29 cellular contexts compared by ENCODE assay signal in the genomic region with DNA sequence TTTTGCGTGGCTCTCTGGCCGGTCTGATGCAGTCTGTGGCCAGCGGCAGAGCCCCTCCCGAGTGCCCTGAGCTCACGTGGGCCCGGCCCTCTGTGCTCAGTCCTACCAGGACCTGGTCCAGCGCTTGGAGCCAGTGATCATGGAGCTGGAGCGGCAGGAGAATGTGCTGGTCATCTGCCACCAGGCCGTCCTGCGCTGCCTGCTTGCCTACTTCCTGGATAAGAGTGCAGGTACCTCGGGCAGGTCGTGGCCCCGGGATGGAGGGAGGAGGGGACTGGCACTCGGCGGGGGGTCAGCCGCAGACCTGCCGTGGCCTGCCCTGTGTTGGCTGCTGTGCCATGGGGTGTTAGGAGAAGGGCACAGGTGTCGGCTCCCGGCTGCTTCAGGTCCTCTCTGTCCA. TPM values are rescaled to one million over a fixed set of nuclear protein-coding genes. Genes with fewer than 3 reads are reported as not detected.
DNase-seq lines count a peak whose midpoint lies in the region; ATAC-seq, FAIRE-seq and TF ChIP-seq lines count a peak whose summit lies in the region.
"Had no signal": no experiment of that assay in that cellular context is flagged by ENCODE, and none has a peak within 500 bp of the region (broad histone marks: within the 10 kb centered on the region; RNA-seq: fewer than 3 reads in every experiment).

No MANE protein-coding gene starts in this region.

- H3K9me3 ChIP-seq in RWPE2 (ENCODE audit: severe bottlenecking) (no peaks in the 10 kb centered on the region), kidney (ENCODE audit: control insufficient read depth in 1 of 2, low read length in 2 of 2) (no peaks in the 10 kb centered on the region), smooth muscle cell (replicated peaks; ENCODE audit: low read depth) (no peaks in the 10 kb centered on the region)
- H3K9me3 ChIP-seq: gastrocnemius medialis, right atrium auricular region, vagina had no signal

- peaks cover 9% of the 10 kb centered on the region for H3K4me1 Mint-ChIP-seq in activated T-cell treated with anti-CD3 and anti-CD28 coated beads, Interleukin-2, amount 50 U/mL, for 24 hours (ENCODE audit: low read depth)
- peaks cover 0 to 3% of the 10 kb centered on the region in 2 donors for H3K4me1 Mint-ChIP-seq in effector memory CD8-positive, alpha-beta T cell (ENCODE audit: low read depth in 2 of 2)

- no peak overlapping the region for H2AFZ ChIP-seq in smooth muscle cell (ENCODE audit: low read depth)

- no peaks in the 10 kb centered on the region for H3K9me3 Mint-ChIP-seq in activated T-cell treated with anti-CD3 and anti-CD28 coated beads, Interleukin-2, amount 50 U/mL, for 24 hours
- no peaks in the 10 kb centered on the region for H3K9me3 Mint-ChIP-seq in effector memory CD8-positive, alpha-beta T cell
- H3K9me3 Mint-ChIP-seq: activated B cell treated with CpG ODN at 0.5 μM for 24 hours; activated naive CD8-positive, alpha-beta T cell treated with anti-CD3 and anti-CD28 coated beads, Interleukin-2, amount 50 U/mL, for 24 hours; activated T-cell treated with anti-CD3 and anti-CD28 coated beads, Interleukin-2, amount 50 U/mL, for 72 hours; CD4-positive, alpha-beta memory T cell; nephron; stimulated activated naive CD8-positive, alpha-beta T cell treated with anti-CD3 and anti-CD28 coated beads, Interleukin-15, amount 100 ng/mL, for 72 hours had no signal

- H3K79me2 ChIP-seq in smooth muscle cell (ENCODE audit: low read depth) = no peaks in the 10 kb centered on the region

- intact Hi-C loops in kidney (cut with DNase I) = no loop called here

- H3K4me3 Mint-ChIP-seq in activated T-cell treated with anti-CD3 and anti-CD28 coated beads, Interleukin-2, amount 50 U/mL, for 24 hours = no peak overlapping the region
- no peak overlapping the region for H3K4me3 Mint-ChIP-seq in effector memory CD8-positive, alpha-beta T cell
- H3K4me3 Mint-ChIP-seq: activated B cell treated with CpG ODN at 0.5 μM for 24 hours; activated naive CD8-positive, alpha-beta T cell treated with anti-CD3 and anti-CD28 coated beads, Interleukin-2, amount 50 U/mL, for 24 hours; activated T-cell treated with anti-CD3 and anti-CD28 coated beads, Interleukin-2, amount 50 U/mL, for 72 hours; CD4-positive, alpha-beta memory T cell; nephron; stimulated activated naive CD8-positive, alpha-beta T cell treated with anti-CD3 and anti-CD28 coated beads, Interleukin-15, amount 100 ng/mL, for 72 hours had no signal

- H3K36me3 ChIP-seq in RWPE2 (ENCODE audit: low read depth) (peaks cover 90% of the 10 kb centered on the region), kidney (ENCODE audit: control insufficient read depth in 1 of 2, insufficient read depth in 2 of 2, low read length in 2 of 2) (peaks cover 7 to 33% of the 10 kb centered on the region in 2 donors), smooth muscle cell (ENCODE audit: low read depth) (peaks cover 9% of the 10 kb centered on the region)

- peaks cover 100% of the 10 kb centered on the region for H4K20me1 ChIP-seq in smooth muscle cell (ENCODE audit: low read depth)

- FAIRE-seq in kidney (lab: Jason Lieb, UNC) = no peak
- FAIRE-seq: A204.1, H54 had no signal

- peaks cover 45% of the 10 kb centered on the region for H3F3A ChIP-seq in smooth muscle cell (ENCODE audit: low read depth)

- no peak for ATAC-seq in RWPE2 (ENCODE audit: low read depth)
- ATAC-seq in effector memory CD8-positive, alpha-beta T cell (replicated peaks) = no peak
- ATAC-seq: activated naive CD8-positive, alpha-beta T cell treated with anti-CD3 and anti-CD28 coated beads, Interleukin-2, amount 50 U/mL, for 24 hours; activated T-cell treated with anti-CD3 and anti-CD28 coated beads, Interleukin-2, amount 50 U/mL, for 72 hours; gastrocnemius medialis; stimulated activated naive CD8-positive, alpha-beta T cell treated with anti-CD3 and anti-CD28 coated beads, Interleukin-15, amount 100 ng/mL, for 72 hours had no signal

- H3K36me3 Mint-ChIP-seq in activated T-cell treated with anti-CD3 and anti-CD28 coated beads, Interleukin-2, amount 50 U/mL, for 24 hours (ENCODE audit: low read depth) = peaks cover 99% of the 10 kb centered on the region
- peaks cover 91% of the 10 kb centered on the region for H3K36me3 Mint-ChIP-seq in effector memory CD8-positive, alpha-beta T cell (ENCODE audit: insufficient read depth)

- WGBS in smooth muscle cell (ENCODE audit: low lambda C conversion rate) = 92% methylated on average over 19 of the region's 19 CpGs

- no peak overlapping the region for H3K4me2 ChIP-seq in smooth muscle cell

- H3K9ac ChIP-seq in kidney (ENCODE audit: low read length in 2 of 2) (no peak overlapping the region), smooth muscle cell (ENCODE audit: low read depth) (no peak overlapping the region)

- TF ChIP-seq CTCF in RWPE2 (IDR thresholded peaks at IDR 0.05; ENCODE audit: poor library complexity, severe bottlenecking) (no peak), kidney (IDR thresholded peaks at IDR 0.05; ENCODE audit: borderline replicate concordance, extremely low read depth, insufficient read depth) (no peak), smooth muscle cell (IDR thresholded peaks at IDR 0.05; ENCODE audit: borderline replicate concordance, insufficient read depth, poor library complexity, severe bottlenecking) (no peak)

- peaks cover 17% of the 10 kb centered on the region for H3K4me1 ChIP-seq in RWPE2 (ENCODE audit: insufficient read depth, poor library complexity, severe bottlenecking)
- H3K4me1 ChIP-seq in kidney (ENCODE audit: control insufficient read depth in 1 of 2, insufficient read depth in 1 of 2, low read depth in 1 of 2, low read length in 2 of 2) = peaks cover 0 to 3% of the 10 kb centered on the region in 2 donors
- H3K4me1 ChIP-seq in smooth muscle cell (ENCODE audit: low read depth) = peaks cover 14% of the 10 kb centered on the region
- H3K4me1 ChIP-seq: gastrocnemius medialis, vagina had no signal

- H3K27me3 Mint-ChIP-seq in activated T-cell treated with anti-CD3 and anti-CD28 coated beads, Interleukin-2, amount 50 U/mL, for 24 hours = no peaks in the 10 kb centered on the region
- no peaks in the 10 kb centered on the region for H3K27me3 Mint-ChIP-seq in effector memory CD8-positive, alpha-beta T cell
- H3K27me3 Mint-ChIP-seq: activated B cell treated with CpG ODN at 0.5 μM for 24 hours; activated naive CD8-positive, alpha-beta T cell treated with anti-CD3 and anti-CD28 coated beads, Interleukin-2, amount 50 U/mL, for 24 hours; CD4-positive, alpha-beta memory T cell; stimulated activated naive CD8-positive, alpha-beta T cell treated with anti-CD3 and anti-CD28 coated beads, Interleukin-15, amount 100 ng/mL, for 72 hours had no signal

- H3K27me3 ChIP-seq in RWPE2 (ENCODE audit: insufficient read depth, poor library complexity, severe bottlenecking) (no peaks in the 10 kb centered on the region), smooth muscle cell (ENCODE audit: low read depth) (no peaks in the 10 kb centered on the region)
- H3K27me3 ChIP-seq: dorsolateral prefrontal cortex, gastrocnemius medialis, right atrium auricular region, vagina had no signal

- H3K27ac ChIP-seq in RWPE2 (ENCODE audit: poor library complexity, severe bottlenecking) (peak overlapping the region; percentile 32), kidney (ENCODE audit: low read depth in 2 of 2, low read length in 2 of 2) (peak overlapping the region in 1 of 2 donors; percentile 43), smooth muscle cell (ENCODE audit: low read depth) (peak overlapping the region; percentile 44)
- H3K27ac ChIP-seq: right atrium auricular region, vagina had no signal

- H3K4me3 ChIP-seq in RWPE2 (ENCODE audit: severe bottlenecking) = no peak overlapping the region
- no peak overlapping the region for H3K4me3 ChIP-seq in kidney (ENCODE audit: low read length in 2 of 2)
- H3K4me3 ChIP-seq in smooth muscle cell = no peak overlapping the region
- H3K4me3 ChIP-seq: dorsolateral prefrontal cortex, gastrocnemius medialis, right atrium auricular region, vagina had no signal

- no peak for DNase-seq in activated T-cell treated with anti-CD3 and anti-CD28 coated beads, Interleukin-2, amount 50 U/mL, for 24 hours
- no peak for DNase-seq in activated T-cell treated with anti-CD3 and anti-CD28 coated beads, Interleukin-2, amount 50 U/mL, for 48 hours
- no peak for DNase-seq in RWPE2 (ENCODE audit: low spot score)
- peak; percentile 87 for DNase-seq in kidney
- no peak for DNase-seq in smooth muscle cell (lab: John Stamatoyannopoulos, UW; ENCODE audit: unreplicated experiment)
- no peak for DNase-seq in cerebellar cortex (ENCODE audit: low spot score)
- DNase-seq in effector memory CD8-positive, alpha-beta T cell = no peak
- DNase-seq in GM19238 (ENCODE audit: insufficient read length, low spot score) = no peak
- DNase-seq: activated B cell treated with CpG ODN at 0.5 μM for 24 hours; activated CD4-positive, alpha-beta T cell treated with anti-CD3 and anti-CD28 coated beads, Interleukin-2, amount 50 U/mL, for 1 hour; activated naive CD8-positive, alpha-beta T cell treated with anti-CD3 and anti-CD28 coated beads, Interleukin-2, amount 50 U/mL, for 24 hours; activated T-cell treated with anti-CD3 and anti-CD28 coated beads, Interleukin-2, amount 50 U/mL, for 72 hours; CD4-positive, alpha-beta memory T cell; dorsolateral prefrontal cortex; gastrocnemius medialis; Kasumi-1; NCI-H1417 treated with DMSO at 0.1 percent for 48 hours; NCI-H2081 treated with DMSO at 0.1 percent for 48 hours; NCI-H2227 treated with DMSO at 0.1 percent for 48 hours; SIG-M5; stimulated activated CD4-positive, alpha-beta T cell treated with anti-CD3 and anti-CD28 coated beads, Interleukin-12 subunit alpha, Interleukin-12 subunit beta, amount 100 ng/mL, for 4 hours; stimulated activated CD4-positive, alpha-beta T cell treated with anti-CD3 and anti-CD28 coated beads, Interleukin-2, amount 100 ng/mL, for 48 hours; stimulated activated naive CD8-positive, alpha-beta T cell treated with anti-CD3 and anti-CD28 coated beads, Interleukin-15, amount 100 ng/mL, for 72 hours; T-helper 1 cell had no signal

- peak overlapping the region; percentile 11 for H3K27ac Mint-ChIP-seq in activated T-cell treated with anti-CD3 and anti-CD28 coated beads, Interleukin-2, amount 50 U/mL, for 24 hours
- H3K27ac Mint-ChIP-seq in effector memory CD8-positive, alpha-beta T cell = peak overlapping the region in 1 of 2 donors; percentile 72
- H3K27ac Mint-ChIP-seq: activated B cell treated with CpG ODN at 0.5 μM for 24 hours; activated naive CD8-positive, alpha-beta T cell treated with anti-CD3 and anti-CD28 coated beads, Interleukin-2, amount 50 U/mL, for 24 hours; activated T-cell treated with anti-CD3 and anti-CD28 coated beads, Interleukin-2, amount 50 U/mL, for 72 hours; nephron had no signal

RNA-seq across cellular contexts. Expression of gene PFKFB3, which starts 20.0 kb away (rescaled TPM):
- total RNA-seq in kidney = 141 TPM
- 34.9 TPM for polyA plus RNA-seq in kidney (ENCODE audit: insufficient read depth, low read depth, low replicate concordance)
- 45.7 and 61.3 TPM in 2 replicates for total RNA-seq in smooth muscle cell
- 68.3 and 73.4 TPM in 2 replicates for polyA plus RNA-seq in smooth muscle cell
